31 cellular contexts compared by ENCODE assay signal in the genomic region with DNA sequence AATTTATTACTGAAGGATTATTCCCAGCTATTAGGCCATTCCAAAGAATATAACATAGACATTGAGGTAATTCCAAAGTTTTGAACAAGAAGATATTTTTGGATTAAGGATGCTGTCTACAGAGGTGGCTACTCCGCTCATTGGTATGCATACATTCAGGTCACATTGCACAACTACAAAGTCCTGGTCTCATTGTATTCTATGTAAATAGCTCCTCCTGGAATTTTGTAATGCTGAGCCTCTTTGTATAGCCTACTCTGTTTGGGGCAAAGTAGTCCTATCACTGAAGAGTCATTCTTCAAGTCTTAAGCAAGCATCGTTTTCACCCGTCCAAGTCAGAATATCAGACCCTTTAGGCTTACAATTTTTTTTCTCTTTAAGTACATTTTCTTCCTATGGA.
"Had no signal": no experiment of that assay in that cellular context is flagged by ENCODE, and none has a peak within 500 bp of the region (broad histone marks: within the 10 kb centered on the region; RNA-seq: fewer than 3 reads in every experiment).

No MANE protein-coding gene starts in this region.

- H3K27me3 ChIP-seq: esophagus squamous epithelium, heart right ventricle, ovary, spleen, testis, tibial nerve, upper lobe of left lung had no signal

- H3K27ac ChIP-seq: esophagus squamous epithelium, heart right ventricle, ovary, psoas muscle, skin epidermis, spleen, testis, tibial nerve, upper lobe of left lung had no signal

- H3K4me1 ChIP-seq: esophagus squamous epithelium, heart right ventricle, psoas muscle, spleen, testis, tibial nerve, upper lobe of left lung had no signal

- H3K9me3 ChIP-seq: esophagus squamous epithelium, heart right ventricle, ovary, psoas muscle, spleen, testis, tibial nerve, upper lobe of left lung had no signal

- H3K27me3 Mint-ChIP-seq: effector memory CD8-positive, alpha-beta T cell; stimulated activated memory B cell treated with anti-CD40 and anti-IgM and Interleukin-4, amounts not matched to agents 10 μg/mL and 1 μg/mL and 100 μg/mL, for 72 hours had no signal

- H3K9me3 Mint-ChIP-seq: effector memory CD8-positive, alpha-beta T cell; nephron; stimulated activated memory B cell treated with anti-CD40 and anti-IgM and Interleukin-4, amounts not matched to agents 10 μg/mL and 1 μg/mL and 100 μg/mL, for 72 hours had no signal

- DNase-seq: cortex of kidney; effector memory CD8-positive, alpha-beta T cell; erythroblast; esophagus squamous epithelium; foreskin melanocyte; glutamatergic neuron; heart right ventricle; hippocampal formation; kidney; mesenchymal stem cell; midbrain; naive thymus-derived CD4-positive, alpha-beta T cell; occipital lobe; ovary; posterior cingulate gyrus; psoas muscle; right cardiac atrium; spleen; stimulated activated CD4-positive, alpha-beta T cell treated with anti-CD3 and anti-CD28 coated beads, Interleukin-4, amount 100 ng/mL, for 4 hours; stimulated activated naive CD8-positive, alpha-beta T cell treated with anti-CD3 and anti-CD28 coated beads, Interleukin-15, Interleukin-2, amounts not matched to agents 100 U/mL and 50 U/mL, for 24 hours; substantia nigra; testis; upper lobe of left lung had no signal

- H3K36me3 Mint-ChIP-seq: naive thymus-derived CD4-positive, alpha-beta T cell; stimulated activated memory B cell treated with anti-CD40 and anti-IgM and Interleukin-4, amounts not matched to agents 10 μg/mL and 1 μg/mL and 100 μg/mL, for 72 hours had no signal

- H3K4me3 ChIP-seq: esophagus squamous epithelium, heart right ventricle, lung, ovary, psoas muscle, skin epidermis, spleen, testis, tibial nerve, upper lobe of left lung had no signal

- H3K27ac Mint-ChIP-seq: effector memory CD8-positive, alpha-beta T cell; naive thymus-derived CD4-positive, alpha-beta T cell; nephron; stimulated activated memory B cell treated with anti-CD40 and anti-IgM and Interleukin-4, amounts not matched to agents 10 μg/mL and 1 μg/mL and 100 μg/mL, for 72 hours had no signal

- H3K36me3 ChIP-seq: esophagus squamous epithelium, heart right ventricle, ovary, spleen, tibial nerve, upper lobe of left lung had no signal

- ATAC-seq: effector memory CD8-positive, alpha-beta T cell; heart right ventricle; left lobe of liver; naive thymus-derived CD4-positive, alpha-beta T cell; psoas muscle; right cardiac atrium; stimulated activated memory B cell treated with anti-CD40 and anti-IgM and Interleukin-4, amounts not matched to agents 10 μg/mL and 1 μg/mL and 100 μg/mL, for 72 hours; stimulated activated naive CD8-positive, alpha-beta T cell treated with anti-CD3 and anti-CD28 coated beads, Interleukin-15, Interleukin-2, amounts not matched to agents 100 U/mL and 50 U/mL, for 24 hours had no signal

- FAIRE-seq: endometrium, kidney, urothelium cell line had no signal

- H3K4me3 Mint-ChIP-seq: effector memory CD8-positive, alpha-beta T cell; naive thymus-derived CD4-positive, alpha-beta T cell; nephron; stimulated activated memory B cell treated with anti-CD40 and anti-IgM and Interleukin-4, amounts not matched to agents 10 μg/mL and 1 μg/mL and 100 μg/mL, for 72 hours had no signal

- H3K4me1 Mint-ChIP-seq: naive thymus-derived CD4-positive, alpha-beta T cell; nephron; stimulated activated memory B cell treated with anti-CD40 and anti-IgM and Interleukin-4, amounts not matched to agents 10 μg/mL and 1 μg/mL and 100 μg/mL, for 72 hours had no signal
